24 cellular contexts compared by ENCODE assay signal in genomic region chr21:29787011-29787909, GRCh38.
A peak's percentile ranks its signal among the peaks of the same experiment; 100 is the strongest.
DNase-seq lines count a peak whose midpoint lies in the region; ATAC-seq, FAIRE-seq and TF ChIP-seq lines count a peak whose summit lies in the region.
"Had no signal": no experiment of that assay in that cellular context is flagged by ENCODE, and none has a peak within 500 bp of the region (broad histone marks: within the 10 kb centered on the region; RNA-seq: fewer than 3 reads in every experiment).

No MANE protein-coding gene starts in this region.

- ATAC-seq in HepG2 (no peak), left lobe of liver (peak; percentile 75)
- ATAC-seq: A549, GM12878 had no signal

- POLR2A ChIA-PET in HepG2 (lab: Yijun Ruan, JAX) (no interaction called here), HEK293T (lab: Yijun Ruan, JAX) (no interaction called here)

- DNase-seq in HepG2 (ENCODE audit: low spot score): no peak
- no peak for DNase-seq in left lobe of liver (ENCODE audit: low spot score)
- DNase-seq in neural progenitor cell (ENCODE audit: low spot score): no peak
- no peak for DNase-seq in NCI-H1694 treated with DMSO at 0.1 percent for 48 hours (lab: John Stamatoyannopoulos, UW)
- no peak for DNase-seq in type B pancreatic cell (ENCODE audit: extremely low spot score, unreplicated experiment)
- DNase-seq in HEK293T (ENCODE audit: extremely low spot score): no peak
- DNase-seq: 8988T; ACHN; BE2C; CD4-positive, alpha-beta T cell; CD8-positive, alpha-beta memory T cell; DMS 273 treated with DMSO at 0.1 percent for 48 hours; DMS79; EL; GDM1; GOT3 had no signal

- no peak for TF ChIP-seq POLR2A in HepG2 (IDR thresholded peaks at IDR 0.05; ENCODE audit: insufficient read depth in 1 of 2, low read depth in 2 of 2, low read length in 2 of 2)

- H3K27ac Mint-ChIP-seq in neural progenitor cell (peak overlapping the region; percentile 79), type B pancreatic cell (no peak overlapping the region)
- H3K27ac Mint-ChIP-seq: CD4-positive, alpha-beta T cell; CD8-positive, alpha-beta memory T cell had no signal

- CTCF ChIA-PET in HepG2 (lab: Yijun Ruan, JAX; ENCODE audit: low intra/inter-chr PET ratio, low total read pairs): no interaction called here
- CTCF ChIA-PET in HEK293T (lab: Yijun Ruan, JAX): no interaction called here

- intact Hi-C loops in HepG2 (cut with micrococcal nuclease; ENCODE audit: unreplicated experiment): no loop called here

- H4K20me1 ChIP-seq in HepG2 (ENCODE audit: insufficient read depth, low read length): no peaks in the 10 kb centered on the region
- no peaks in the 10 kb centered on the region for H4K20me1 ChIP-seq in neural progenitor cell (ENCODE audit: low read depth)
- H4K20me1 ChIP-seq: BLaER1 treated with 17β-estradiol and CSF1 and Interleukin-3, amounts not matched to agents 10 nM and 100 nM had no signal

- H3K79me2 ChIP-seq in HepG2 (ENCODE audit: insufficient read depth, low read length) (no peaks in the 10 kb centered on the region), neural progenitor cell (ENCODE audit: low read depth) (no peaks in the 10 kb centered on the region)

- H3F3A ChIP-seq in neural progenitor cell (ENCODE audit: low read depth): no peaks in the 10 kb centered on the region

- H3K4me1 Mint-ChIP-seq in neural progenitor cell (peaks cover 24% of the 10 kb centered on the region), type B pancreatic cell (ENCODE audit: unreplicated experiment) (peaks cover 10% of the 10 kb centered on the region)
- H3K4me1 Mint-ChIP-seq: CD8-positive, alpha-beta memory T cell had no signal

- H3K4me3 Mint-ChIP-seq in neural progenitor cell (no peak overlapping the region), type B pancreatic cell (no peak overlapping the region)
- H3K4me3 Mint-ChIP-seq: CD14-positive monocyte; CD4-positive, alpha-beta T cell; CD8-positive, alpha-beta memory T cell had no signal

- H3K4me3 ChIP-seq in liver (ENCODE audit: low read depth in 1 of 3, low read length in 3 of 3) (no peak overlapping the region), HepG2 (replicated peaks in 1 of 3; ENCODE audit: insufficient read depth in 1 of 3, low read depth in 2 of 3, low read length in 3 of 3) (no peak overlapping the region), neural progenitor cell (no peak overlapping the region)
- H3K4me3 ChIP-seq: A549; BLaER1 treated with 17β-estradiol and CSF1 and Interleukin-3, amounts not matched to agents 10 nM and 100 nM; GM12878; HAP-1 had no signal

- FAIRE-seq in HepG2 (lab: Jason Lieb, UNC): no peak
- FAIRE-seq: A549, D721Med, H54 had no signal

- H3K9ac ChIP-seq in liver (ENCODE audit: low read depth in 1 of 2, low read length in 2 of 2) (no peak overlapping the region), HepG2 (ENCODE audit: insufficient read depth, low read depth, low read length) (no peak overlapping the region), neural progenitor cell (no peak overlapping the region)
- H3K9ac ChIP-seq: BLaER1 treated with 17β-estradiol and CSF1 and Interleukin-3, amounts not matched to agents 10 nM and 100 nM had no signal

- H3K36me3 ChIP-seq in liver (ENCODE audit: control insufficient read depth in 4 of 4, insufficient read depth in 3 of 4, low read depth in 1 of 4, low read length in 3 of 4): no peaks in the 10 kb centered on the region
- H3K36me3 ChIP-seq in HepG2 (replicated peaks in 1 of 2; ENCODE audit: control insufficient read depth in 1 of 2, insufficient read depth in 2 of 2, low read length in 2 of 2): no peaks in the 10 kb centered on the region
- no peaks in the 10 kb centered on the region for H3K36me3 ChIP-seq in neural progenitor cell
- H3K36me3 ChIP-seq: BE2C; BLaER1 treated with 17β-estradiol and CSF1 and Interleukin-3, amounts not matched to agents 10 nM and 100 nM; HAP-1 had no signal

- H2AFZ ChIP-seq in HepG2 (ENCODE audit: low read length) (no peak overlapping the region), neural progenitor cell (replicated peaks) (no peak overlapping the region)

- H3K36me3 Mint-ChIP-seq in neural progenitor cell: no peaks in the 10 kb centered on the region
- no peaks in the 10 kb centered on the region for H3K36me3 Mint-ChIP-seq in type B pancreatic cell
- H3K36me3 Mint-ChIP-seq: CD14-positive monocyte; CD8-positive, alpha-beta memory T cell had no signal

- BruUV-seq in HepG2 (replicated peaks; lab: Mats Ljungman, UMichigan): no TSS peak

- TF ChIP-seq EP300 in HepG2 (IDR thresholded peaks at IDR 0.05; ENCODE audit: low read depth in 2 of 2, low read length in 2 of 2) (no peak), HepG2 (CRISPR knock-in tag; IDR thresholded peaks at IDR 0.05; ENCODE audit: borderline replicate concordance) (no peak)

- H3K4me2 ChIP-seq in HepG2 (ENCODE audit: low read depth, low read length): no peak overlapping the region
- H3K4me2 ChIP-seq in neural progenitor cell: no peak overlapping the region
- H3K4me2 ChIP-seq: A549 had no signal

- no peak overlapping the region for H3K27ac ChIP-seq in liver (ENCODE audit: low read depth in 1 of 2, low read length in 2 of 2)
- no peak overlapping the region for H3K27ac ChIP-seq in HepG2 (ENCODE audit: extremely low read length, insufficient read depth, low read length)
- H3K27ac ChIP-seq in neural progenitor cell: no peak overlapping the region
- H3K27ac ChIP-seq: A549; BLaER1 treated with 17β-estradiol and CSF1 and Interleukin-3, amounts not matched to agents 10 nM and 100 nM had no signal

- peaks cover 3 to 28% (median 23%) of the 10 kb centered on the region in 4 donors for H3K4me1 ChIP-seq in liver (ENCODE audit: control insufficient read depth in 4 of 4, insufficient read depth in 4 of 4, low read length in 3 of 4)
- no peaks in the 10 kb centered on the region for H3K4me1 ChIP-seq in HepG2 (ENCODE audit: insufficient read depth, low read length)
- no peaks in the 10 kb centered on the region for H3K4me1 ChIP-seq in neural progenitor cell
- H3K4me1 ChIP-seq: A549, BE2C, HAP-1 had no signal

- H3K27me3 ChIP-seq in liver (ENCODE audit: control insufficient read depth in 4 of 4, insufficient read depth in 4 of 4, low read length in 3 of 4) (no peaks in the 10 kb centered on the region), HepG2 (ENCODE audit: control insufficient read depth in 1 of 2, insufficient read depth in 2 of 2, low read length in 2 of 2) (no peaks in the 10 kb centered on the region), neural progenitor cell (no peaks in the 10 kb centered on the region)
- H3K27me3 ChIP-seq: BE2C; BLaER1 treated with 17β-estradiol and CSF1 and Interleukin-3, amounts not matched to agents 10 nM and 100 nM had no signal

- TF ChIP-seq CTCF in liver (IDR thresholded peaks at IDR 0.05; ENCODE audit: low read depth, low read length, missing input control) (no peak), HepG2 (CRISPR knock-in tag; IDR thresholded peaks at IDR 0.05) (no peak), neural progenitor cell (IDR thresholded peaks at IDR 0.05) (no peak), type B pancreatic cell (conservative IDR thresholded peaks at IDR 0.05) (no peak)

- in situ Hi-C loops in HepG2 (cut with HindIII; ENCODE audit: extremely low pct_ligation_motif_present, low pct_unique_long_range_greater_than_20kb): no loop called here

- WGBS in liver: 44% methylated on average over 8 of the region's 8 CpGs
- WGBS in HepG2 (ENCODE audit: low lambda C conversion rate): 35% methylated on average over 8 of the region's 8 CpGs

- H3K9me3 ChIP-seq in liver (ENCODE audit: control insufficient read depth in 4 of 4, low read length in 3 of 4) (no peaks in the 10 kb centered on the region), HepG2 (ENCODE audit: low read length) (no peaks in the 10 kb centered on the region), neural progenitor cell (ENCODE audit: low read depth) (no peaks in the 10 kb centered on the region)
- H3K9me3 ChIP-seq: A549; BE2C; BLaER1 treated with 17β-estradiol and CSF1 and Interleukin-3, amounts not matched to agents 10 nM and 100 nM; HAP-1 had no signal

- TF ChIP-seq RAD21 in liver (IDR thresholded peaks at IDR 0.05) (no peak), HepG2 (CRISPR knock-in tag; IDR thresholded peaks at IDR 0.05) (no peak)

- H3K9me3 Mint-ChIP-seq in neural progenitor cell: peaks cover 2% of the 10 kb centered on the region
- peaks cover 6% of the 10 kb centered on the region for H3K9me3 Mint-ChIP-seq in type B pancreatic cell
- H3K9me3 Mint-ChIP-seq: CD4-positive, alpha-beta T cell had no signal

- H3K27me3 Mint-ChIP-seq in neural progenitor cell (ENCODE audit: insufficient read depth, low read depth) (no peaks in the 10 kb centered on the region), type B pancreatic cell (no peaks in the 10 kb centered on the region)
- H3K27me3 Mint-ChIP-seq: CD8-positive, alpha-beta memory T cell had no signal

TF ChIP-seq in liver, 16 proteins besides CTCF, POLR2A, EP300 and RAD21 (continues in another document):
- TF ChIP-seq RXRA (IDR thresholded peaks at IDR 0.05) (peak in 1 of 2 donors; percentile 7), FOXA1 (IDR thresholded peaks at IDR 0.05) (no peak), EGR1 (IDR thresholded peaks at IDR 0.05; ENCODE audit: low read depth in 2 of 2) (no peak), MAX (IDR thresholded peaks at IDR 0.05) (no peak), HNF4A (conservative IDR thresholded peaks at IDR 0.05) (peak; percentile 79 to 92), NR2F2 (IDR thresholded peaks at IDR 0.05) (no peak)

TF ChIP-seq in HepG2, 621 proteins besides CTCF, POLR2A, EP300 and RAD21 (continues in another document):
- TF ChIP-seq ZNF44 (CRISPR knock-in tag; IDR thresholded peaks at IDR 0.05) (no peak), TRIM22 (IDR thresholded peaks at IDR 0.05) (no peak)

TF ChIP-seq in HEK293T, 16 proteins besides CTCF, POLR2A, EP300 and RAD21:
- TF ChIP-seq PKNOX1 (IDR thresholded peaks at IDR 0.05): no peak
- no peak for TF ChIP-seq SUZ12 (IDR thresholded peaks at IDR 0.05)
- no peak for TF ChIP-seq TARDBP (IDR thresholded peaks at IDR 0.05)
- no peak for TF ChIP-seq HDGF (IDR thresholded peaks at IDR 0.05; ENCODE audit: borderline replicate concordance)
- no peak for TF ChIP-seq ELF4 (IDR thresholded peaks at IDR 0.05)
- TF ChIP-seq ZNF384 (IDR thresholded peaks at IDR 0.05): no peak
- TF ChIP-seq FOXM1 (IDR thresholded peaks at IDR 0.05; ENCODE audit: borderline replicate concordance): no peak
- no peak for TF ChIP-seq FOXA1 (IDR thresholded peaks at IDR 0.05)
- no peak for TF ChIP-seq FOXK2 (IDR thresholded peaks at IDR 0.05)
- TF ChIP-seq L3MBTL2 (conservative IDR thresholded peaks at IDR 0.05): no peak
- TF ChIP-seq LEF1 (IDR thresholded peaks at IDR 0.05; ENCODE audit: borderline replicate concordance): no peak
- TF ChIP-seq NFRKB (IDR thresholded peaks at IDR 0.05): no peak
